ENCODE assay signal across 16 cellular contexts in genomic region chr22:46803936-46804335, GRCh38.
"Had no signal": no experiment of that assay in that cellular context is flagged by ENCODE, and none has a peak within 500 bp of the region (broad histone marks: within the 10 kb centered on the region; RNA-seq: fewer than 3 reads in every experiment).

No MANE protein-coding gene starts in this region.

- H3K27ac Mint-ChIP-seq: activated CD4-positive, alpha-beta T cell treated with anti-CD3 and anti-CD28 coated beads for 36 hours; activated T-helper 1 cell treated with anti-CD3 and anti-CD28 coated beads, Interleukin-12 subunit alpha, Interleukin-12 subunit beta, Interleukin-2, Interleukin-4 antibody, amounts not matched to agents 30 ng/mL and 10 ng/mL and 1 ng/mL, durations not matched to agents 14 hours and 24 hours and 36 hours; progenitor cell of endocrine pancreas had no signal

- H3K4me3 Mint-ChIP-seq: activated CD4-positive, alpha-beta T cell treated with anti-CD3 and anti-CD28 coated beads for 36 hours; activated CD8-positive, alpha-beta T cell treated with anti-CD3 and anti-CD28 coated beads, Interleukin-2, amount 10 ng/mL, durations not matched to agents 7 days and 5 days; activated naive CD4-positive, alpha-beta T cell treated with anti-CD3 and anti-CD28 coated beads, Interleukin-2, amount 10 ng/mL, durations not matched to agents 7 days and 5 days; activated T-helper 1 cell treated with anti-CD3 and anti-CD28 coated beads, Interleukin-12 subunit alpha, Interleukin-12 subunit beta, Interleukin-2, Interleukin-4 antibody, amounts not matched to agents 30 ng/mL and 10 ng/mL and 1 ng/mL, durations not matched to agents 14 hours and 24 hours and 36 hours; natural killer cell treated with Interleukin-12 subunit alpha and Interleukin-12 subunit beta and Interleukin-15 and Interleukin-18, amount 100 ng/mL, for 72 hours had no signal

- H3K27me3 Mint-ChIP-seq: activated CD4-positive, alpha-beta T cell treated with anti-CD3 and anti-CD28 coated beads for 36 hours; activated naive CD4-positive, alpha-beta T cell treated with anti-CD3 and anti-CD28 coated beads, Interleukin-2, amount 10 ng/mL, durations not matched to agents 7 days and 5 days; natural killer cell treated with Interleukin-12 subunit alpha and Interleukin-12 subunit beta and Interleukin-15 and Interleukin-18, amount 100 ng/mL, for 72 hours; progenitor cell of endocrine pancreas had no signal

- DNase-seq: amygdala, esophagus squamous epithelium, foreskin melanocyte, uterus had no signal

- H3K9me3 Mint-ChIP-seq: activated naive CD4-positive, alpha-beta T cell treated with anti-CD3 and anti-CD28 coated beads, Interleukin-2, amount 10 ng/mL, durations not matched to agents 7 days and 5 days; activated T-helper 1 cell treated with anti-CD3 and anti-CD28 coated beads, Interleukin-12 subunit alpha, Interleukin-12 subunit beta, Interleukin-2, Interleukin-4 antibody, amounts not matched to agents 30 ng/mL and 10 ng/mL and 1 ng/mL, durations not matched to agents 14 hours and 24 hours and 36 hours; natural killer cell treated with Interleukin-12 subunit alpha and Interleukin-12 subunit beta and Interleukin-15 and Interleukin-18, amount 100 ng/mL, for 72 hours; T-helper 2 cell treated with Interferon-gamma antibody and Interleukin-4, amounts not matched to agents 5 μg/mL and 100 μg/mL, for 36 hours had no signal

- H3K9me3 ChIP-seq: esophagus squamous epithelium, heart right ventricle, left ventricle myocardium inferior, mucosa of descending colon, tibial nerve, uterus had no signal

- H3K36me3 ChIP-seq: uterus had no signal

- H3K4me3 ChIP-seq: esophagus squamous epithelium, heart right ventricle, mucosa of descending colon, tibial nerve, uterus had no signal

- H3K4me1 ChIP-seq: uterus had no signal

- H3K27me3 ChIP-seq: esophagus squamous epithelium, heart right ventricle, tibial nerve, uterus had no signal

- H3K27ac ChIP-seq: epithelial cell of prostate, esophagus squamous epithelium, heart right ventricle, tibial nerve, uterus had no signal
